37 cellular contexts compared by ENCODE assay signal in the genomic region with DNA sequence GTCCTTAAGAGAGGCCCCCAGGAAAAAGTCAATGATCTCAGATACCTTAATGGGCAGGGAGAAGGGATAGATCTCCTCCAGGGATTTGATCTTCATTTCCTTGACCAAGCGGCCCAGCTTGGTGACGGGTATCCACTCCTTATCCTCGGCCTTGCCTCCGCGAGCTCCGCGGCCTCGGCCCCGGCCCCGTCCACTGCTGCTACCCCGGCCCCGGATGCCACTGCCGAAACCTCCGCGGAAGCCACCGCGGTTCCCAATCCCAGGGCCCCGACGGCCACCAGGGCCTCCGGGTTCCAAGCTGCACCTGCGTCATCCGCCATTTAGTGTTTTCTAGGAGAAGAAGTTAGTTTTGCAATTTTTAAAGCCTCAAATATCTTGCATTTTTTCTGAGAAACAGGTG.
A peak's percentile ranks its signal among the peaks of the same experiment; 100 is the strongest.
DNase-seq lines count a peak whose midpoint lies in the region; ATAC-seq, FAIRE-seq and TF ChIP-seq lines count a peak whose summit lies in the region.
"Had no signal": no experiment of that assay in that cellular context is flagged by ENCODE, and none has a peak within 500 bp of the region (broad histone marks: within the 10 kb centered on the region; RNA-seq: fewer than 3 reads in every experiment).

No MANE protein-coding gene starts in this region.

- H3K9ac ChIP-seq in K562 (ENCODE audit: insufficient read depth in 1 of 2, low read depth in 2 of 2, low read length in 2 of 2) (no peak overlapping the region), kidney (ENCODE audit: low read length in 2 of 2) (no peak overlapping the region)
- H3K9ac ChIP-seq: BLaER1; BLaER1 treated with 17β-estradiol and CSF1 and Interleukin-3, amounts not matched to agents 10 nM and 100 nM had no signal

- ATAC-seq in K562: no peak
- ATAC-seq: A549; CD8-positive, alpha-beta T cell had no signal

- BruUV-seq in K562 (replicated peaks; lab: Mats Ljungman, UMichigan): no TSS peak

- H3K27ac ChIP-seq in K562 (ENCODE audit: extremely low read depth, low read depth, low read length) (no peak overlapping the region), kidney (ENCODE audit: low read depth in 2 of 2, low read length in 2 of 2) (no peak overlapping the region)
- H3K27ac ChIP-seq: 22Rv1; A549; BLaER1; BLaER1 treated with 17β-estradiol and CSF1 and Interleukin-3, amounts not matched to agents 10 nM and 100 nM; C4-2B had no signal

- no peaks in the 10 kb centered on the region for H3K36me3 Mint-ChIP-seq in chondrocyte (ENCODE audit: low read depth)
- H3K36me3 Mint-ChIP-seq: CD14-positive monocyte; CD4-positive, alpha-beta memory T cell; CD4-positive, CD25-positive, alpha-beta regulatory T cell; CD8-positive, alpha-beta memory T cell; CD8-positive, alpha-beta T cell had no signal

- 67% methylated on average over 18 of the region's 22 CpGs for WGBS in K562 (ENCODE audit: insufficient coverage, low coverage, missing lambda C conversion rate)

- H3K27me3 Mint-ChIP-seq in chondrocyte (ENCODE audit: low read depth): peaks cover 2% of the 10 kb centered on the region
- H3K27me3 Mint-ChIP-seq: B cell; CD4-positive, alpha-beta memory T cell; CD4-positive, alpha-beta T cell; CD4-positive, CD25-positive, alpha-beta regulatory T cell; CD8-positive, alpha-beta memory T cell had no signal

- no peak overlapping the region for H3K4me2 ChIP-seq in K562 (ENCODE audit: insufficient read depth, low read length)
- H3K4me2 ChIP-seq: A549; BLaER1; BLaER1 treated with 17β-estradiol and CSF1 and Interleukin-3, amounts not matched to agents 10 nM and 100 nM had no signal

- TF ChIP-seq POLR2A in K562 (conservative IDR thresholded peaks at IDR 0.05) (no peak), GM12891 (IDR thresholded peaks at IDR 0.05; ENCODE audit: low read depth, low read length) (no peak)

- H3K4me1 ChIP-seq in K562 (replicated peaks in 1 of 2; ENCODE audit: control insufficient read depth in 2 of 2, insufficient read depth in 2 of 2, low read length in 2 of 2) (no peaks in the 10 kb centered on the region), kidney (ENCODE audit: control insufficient read depth in 1 of 2, insufficient read depth in 1 of 2, low read depth in 1 of 2, low read length in 2 of 2) (no peaks in the 10 kb centered on the region)
- H3K4me1 ChIP-seq: A549; BE2C; BLaER1; BLaER1 treated with 17β-estradiol and CSF1 and Interleukin-3, amounts not matched to agents 10 nM and 100 nM; Caco-2 had no signal

- H3K9me3 Mint-ChIP-seq in chondrocyte (ENCODE audit: low read depth): peaks cover 3% of the 10 kb centered on the region
- H3K9me3 Mint-ChIP-seq: CD4-positive, alpha-beta T cell; CD8-positive, alpha-beta T cell had no signal

- no peaks in the 10 kb centered on the region for H3K79me2 ChIP-seq in K562 (ENCODE audit: control insufficient read depth, insufficient read depth, low read length)

- DNase-seq in activated gamma-delta T cell (lab: John Stamatoyannopoulos, UW) (peak; percentile 9), activated gamma-delta T cell treated with Interleukin-2 at 50 U/mL for 16 hours (no peak), K562 (ENCODE audit: extremely low read depth in 1 of 4, low spot score in 3 of 4) (no peak), chondrocyte (ENCODE audit: low spot score) (peak; percentile 56), kidney (peak; percentile 45), ecto neural progenitor cell (ENCODE audit: low spot score) (no peak), GM12891 (ENCODE audit: insufficient read length, low spot score) (no peak), islet precursor cell (no peak)
- DNase-seq: 8988T; ACHN; AML-193; BE2C; C1 segment of cervical spinal cord; Caco-2; Calu3; CD4-positive, alpha-beta T cell; CD4-positive, CD25-positive, alpha-beta regulatory T cell; CD8-positive, alpha-beta memory T cell; CD8-positive, alpha-beta T cell; COR-L47; DMS 273 treated with DMSO at 0.1 percent for 48 hours; DMS153; DMS53; DMS79; DMS79 treated with DMSO at 0.1 percent for 48 hours; DND-41; EL had no signal

- no peaks in the 10 kb centered on the region for H3K4me1 Mint-ChIP-seq in chondrocyte (ENCODE audit: low read depth)
- H3K4me1 Mint-ChIP-seq: B cell; CD14-positive monocyte; CD4-positive, alpha-beta memory T cell; CD4-positive, CD25-positive, alpha-beta regulatory T cell; CD8-positive, alpha-beta memory T cell had no signal

- POLR2A ChIA-PET in K562 (lab: Yijun Ruan, JAX): interaction anchor here (0.7 kb wide), 1 partner anchor 9 kb away, joined by 3 read pairs; no protein-coding TSS in a partner anchor

- CTCF ChIA-PET in K562 (lab: Yijun Ruan, JAX; ENCODE audit: low intra/inter-chr PET ratio): no interaction called here

- no peak for FAIRE-seq in K562 (lab: Jason Lieb, UNC)
- no peak for FAIRE-seq in kidney (lab: Jason Lieb, UNC)
- no peak for FAIRE-seq in GM12891 (lab: Jason Lieb, UNC)
- FAIRE-seq: A204.1, A549, D721Med had no signal

- H4K20me1 ChIP-seq in K562 (replicated peaks; ENCODE audit: control insufficient read depth, insufficient read depth, low read length): no peaks in the 10 kb centered on the region
- H4K20me1 ChIP-seq: BLaER1; BLaER1 treated with 17β-estradiol and CSF1 and Interleukin-3, amounts not matched to agents 10 nM and 100 nM had no signal

- no peaks in the 10 kb centered on the region for H3K36me3 ChIP-seq in K562 (ENCODE audit: control insufficient read depth, insufficient read depth, low read length)
- H3K36me3 ChIP-seq in kidney (ENCODE audit: control insufficient read depth in 1 of 2, insufficient read depth in 2 of 2, low read length in 2 of 2): no peaks in the 10 kb centered on the region
- H3K36me3 ChIP-seq: BE2C; BLaER1; BLaER1 treated with 17β-estradiol and CSF1 and Interleukin-3, amounts not matched to agents 10 nM and 100 nM had no signal

- no peak for TF ChIP-seq RAD21 in K562 (CRISPR knock-in tag; conservative IDR thresholded peaks at IDR 0.05 in 1 of 2, IDR thresholded peaks at IDR 0.05 in 1 of 2)

- no peak for TF ChIP-seq EP300 in K562 (IDR thresholded peaks at IDR 0.05; ENCODE audit: low read length)

- intact Hi-C loops in K562 (cut with micrococcal nuclease): no loop called here
- intact Hi-C loops in kidney (cut with DNase I): no loop called here

- no peak overlapping the region for H2AFZ ChIP-seq in K562 (ENCODE audit: low read depth, low read length)

- no peak overlapping the region for H3K4me3 ChIP-seq in K562
- no peak overlapping the region for H3K4me3 ChIP-seq in kidney (ENCODE audit: low read length in 2 of 2)
- H3K4me3 ChIP-seq: A549; BLaER1; BLaER1 treated with 17β-estradiol and CSF1 and Interleukin-3, amounts not matched to agents 10 nM and 100 nM had no signal

- H3K9me1 ChIP-seq in K562 (ENCODE audit: control insufficient read depth, insufficient read depth, low read length): no peaks in the 10 kb centered on the region

- H3K27me3 ChIP-seq in K562 (ENCODE audit: control insufficient read depth in 2 of 2, insufficient read depth in 2 of 2, low read length in 2 of 2): no peaks in the 10 kb centered on the region
- H3K27me3 ChIP-seq: BE2C; BLaER1; BLaER1 treated with 17β-estradiol and CSF1 and Interleukin-3, amounts not matched to agents 10 nM and 100 nM had no signal

- in situ Hi-C loops in K562 (cut with MboI): no loop called here

- H3K4me3 Mint-ChIP-seq in chondrocyte (ENCODE audit: unreplicated experiment): no peak overlapping the region
- H3K4me3 Mint-ChIP-seq: B cell; CD14-positive monocyte; CD4-positive, alpha-beta memory T cell; CD4-positive, alpha-beta T cell; CD4-positive, CD25-positive, alpha-beta regulatory T cell; CD8-positive, alpha-beta memory T cell; CD8-positive, alpha-beta T cell had no signal

- TF ChIP-seq CTCF in K562 (IDR thresholded peaks at IDR 0.05 in 2 of 3, conservative IDR thresholded peaks at IDR 0.05 in 1 of 3; ENCODE audit: insufficient read depth in 2 of 3, low read depth in 1 of 3, low read length in 3 of 3) (no peak), chondrocyte (IDR thresholded peaks at IDR 0.05) (no peak), kidney (IDR thresholded peaks at IDR 0.05; ENCODE audit: borderline replicate concordance, extremely low read depth, insufficient read depth) (no peak)

- no peak overlapping the region for H3K27ac Mint-ChIP-seq in chondrocyte (ENCODE audit: unreplicated experiment)
- H3K27ac Mint-ChIP-seq: B cell; CD14-positive monocyte; CD4-positive, alpha-beta memory T cell; CD4-positive, alpha-beta T cell; CD4-positive, CD25-positive, alpha-beta regulatory T cell; CD8-positive, alpha-beta memory T cell; CD8-positive, alpha-beta T cell had no signal

- H3K9me3 ChIP-seq in K562 (replicated peaks; ENCODE audit: control insufficient read depth, insufficient read depth, low read depth, low read length): no peaks in the 10 kb centered on the region
- H3K9me3 ChIP-seq in kidney (ENCODE audit: control insufficient read depth in 1 of 2, low read length in 2 of 2): no peaks in the 10 kb centered on the region
- H3K9me3 ChIP-seq: A549, BE2C, BLaER1, Caco-2 had no signal

TF ChIP-seq in K562, 482 proteins besides CTCF, POLR2A, EP300 and RAD21 (continues in another document):
- TF ChIP-seq PTBP1 (IDR thresholded peaks at IDR 0.05; ENCODE audit: low read depth, low read length): no peak

TF ChIP-seq in GM12891, 5 proteins besides CTCF, POLR2A, EP300 and RAD21:
- TF ChIP-seq PAX5 (IDR thresholded peaks at IDR 0.05; ENCODE audit: insufficient read depth, low read length, severe bottlenecking): no peak
- no peak for TF ChIP-seq POLR2AphosphoS5 (IDR thresholded peaks at IDR 0.05; ENCODE audit: low read depth, low read length)
- TF ChIP-seq TAF1 (IDR thresholded peaks at IDR 0.05; ENCODE audit: low read depth, low read length): no peak
- TF ChIP-seq SPI1 (IDR thresholded peaks at IDR 0.05; ENCODE audit: low read depth, low read length): no peak
- no peak for TF ChIP-seq POU2F2 (IDR thresholded peaks at IDR 0.05; ENCODE audit: low read depth, low read length)

Comparison
In these comparisons a context has a peak if more than half of its experiments do, and no peak if none do; other contexts are left out.
1. DNase-seq: peak in activated gamma-delta T cell (single experiment), chondrocyte (single experiment) and kidney (single experiment); none in activated gamma-delta T cell treated with Interleukin-2 at 50 U/mL for 16 hours (single experiment), K562 (0 of 4), ecto neural progenitor cell (single experiment), GM12891 (single experiment) and islet precursor cell (single experiment).